In genomic region chr17:44998646-44999045, GRCh38 we compare ENCODE assay signal across 10 cellular contexts.
"Had no signal": no experiment of that assay in that cellular context is flagged by ENCODE, and none has a peak within 500 bp of the region (broad histone marks: within the 10 kb centered on the region; RNA-seq: fewer than 3 reads in every experiment).

No MANE protein-coding gene starts in this region.

- H2AFZ ChIP-seq: GM23248 had no signal

- ATAC-seq: HCT116 had no signal

- H3K4me3 ChIP-seq: GM23248, HAP-1 had no signal

- H3K27ac ChIP-seq: GM23248, HL-60, KMS-11 had no signal

- H3K4me2 ChIP-seq: KMS-11 had no signal

- H3K4me3 Mint-ChIP-seq: HFFc6 had no signal

- H3K4me1 ChIP-seq: HAP-1 had no signal

- H3K36me3 ChIP-seq: HAP-1 had no signal

- H3K27ac Mint-ChIP-seq: HFFc6 had no signal

- DNase-seq: GM23248, GOT3, H7, HFFc6, IMR-90, KBM-7 had no signal
